ENCODE assay signal across 24 cellular contexts in the genomic region with DNA sequence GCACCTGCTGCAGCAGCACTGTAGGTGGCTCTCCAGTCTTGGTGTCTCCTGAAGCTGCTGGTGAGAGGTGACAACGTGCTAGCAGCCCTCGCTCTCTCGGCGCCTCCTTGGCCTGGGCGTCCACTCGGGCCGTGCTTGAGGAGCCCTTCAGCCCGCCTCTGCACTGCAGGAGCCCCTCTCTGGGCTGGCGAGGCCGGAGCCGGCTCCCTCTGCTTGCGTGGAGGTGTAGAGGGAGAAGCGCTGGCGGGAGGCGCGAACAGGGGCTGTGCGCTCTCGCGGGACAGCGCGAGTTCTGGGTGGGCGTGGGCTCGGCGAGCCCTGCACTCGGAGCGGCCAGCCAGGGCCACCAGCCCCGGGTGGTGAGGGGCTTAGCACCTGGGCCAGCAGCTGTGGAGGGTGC.
"Had no signal": no experiment of that assay in that cellular context is flagged by ENCODE, and none has a peak within 500 bp of the region (broad histone marks: within the 10 kb centered on the region; RNA-seq: fewer than 3 reads in every experiment).

No MANE protein-coding gene starts in this region.

- H3K4me1 ChIP-seq: stomach, suprapubic skin, testis, thyroid gland, tibial artery, tibial nerve, transverse colon, upper lobe of left lung, upper lobe of right lung, uterus, vagina had no signal

- H3K27me3 ChIP-seq: testis, thyroid gland, tibial nerve, transverse colon, upper lobe of left lung, upper lobe of right lung, uterus, vagina had no signal

- H3K27ac ChIP-seq: stomach, suprapubic skin, testis, thoracic aorta, thyroid gland, tibial artery, tibial nerve, transverse colon, upper lobe of left lung, upper lobe of right lung, uterus, vagina had no signal

- H3K4me3 ChIP-seq: stomach, suprapubic skin, thoracic aorta, thyroid gland, tibial artery, tibial nerve, transverse colon, upper lobe of left lung, upper lobe of right lung, uterus, vagina had no signal

- H3K9me3 ChIP-seq: suprapubic skin, testis, thoracic aorta, thyroid gland, transverse colon, upper lobe of left lung, upper lobe of right lung, uterus, vagina had no signal

- ATAC-seq: stimulated activated memory B cell treated with anti-CD40 and anti-IgM and Interleukin-4, amounts not matched to agents 10 μg/mL and 1 μg/mL and 100 μg/mL, for 72 hours; stimulated activated naive B cell treated with anti-CD40 and anti-IgM and Interleukin-4, amounts not matched to agents 10 μg/mL and 1 μg/mL and 100 μg/mL, for 72 hours; stimulated activated naive CD8-positive, alpha-beta T cell treated with anti-CD3 and anti-CD28 coated beads, Interleukin-15, Interleukin-2, amounts not matched to agents 100 U/mL and 50 U/mL, for 24 hours; upper lobe of right lung had no signal

- H3K36me3 ChIP-seq: stomach, suprapubic skin, thoracic aorta, thyroid gland, tibial artery, tibial nerve, transverse colon, upper lobe of left lung, upper lobe of right lung, uterus, vagina had no signal

- DNase-seq: stimulated activated CD4-positive, alpha-beta T cell treated with anti-CD3 and anti-CD28 coated beads, Interleukin-2, amount 100 ng/mL, for 48 hours; stimulated activated CD4-positive, alpha-beta T cell treated with anti-CD3 and anti-CD28 coated beads, Interleukin-4, amount 100 ng/mL, for 1 hour; stimulated activated CD4-positive, alpha-beta T cell treated with anti-CD3 and anti-CD28 coated beads, Interleukin-4, amount 100 ng/mL, for 24 hours; stimulated activated CD4-positive, alpha-beta T cell treated with anti-CD3 and anti-CD28 coated beads, Interleukin-4, amount 100 ng/mL, for 4 hours; stimulated activated CD8-positive, alpha-beta memory T cell treated with anti-CD3 and anti-CD28 coated beads, Interleukin-4, amount 100 ng/mL, for 48 hours; stimulated activated naive B cell treated with anti-CD40 and anti-IgM and Interleukin-4, amounts not matched to agents 10 μg/mL and 1 μg/mL and 100 μg/mL, for 72 hours; stimulated activated naive CD4-positive, alpha-beta T cell; stimulated activated naive CD4-positive, alpha-beta T cell treated with Interleukin-2 at 50 U/mL for 16 hours; stimulated activated naive CD8-positive, alpha-beta T cell treated with anti-CD3 and anti-CD28 coated beads, Interleukin-15, amount 100 ng/mL, for 72 hours; stimulated activated naive CD8-positive, alpha-beta T cell treated with anti-CD3 and anti-CD28 coated beads, Interleukin-15, Interleukin-2, amounts not matched to agents 100 U/mL and 50 U/mL, for 24 hours; stomach; substantia nigra; thyroid gland; tibial artery; transverse colon; upper lobe of right lung; uterus had no signal
